ENCODE assay signal across 11 cellular contexts in the genomic region with DNA sequence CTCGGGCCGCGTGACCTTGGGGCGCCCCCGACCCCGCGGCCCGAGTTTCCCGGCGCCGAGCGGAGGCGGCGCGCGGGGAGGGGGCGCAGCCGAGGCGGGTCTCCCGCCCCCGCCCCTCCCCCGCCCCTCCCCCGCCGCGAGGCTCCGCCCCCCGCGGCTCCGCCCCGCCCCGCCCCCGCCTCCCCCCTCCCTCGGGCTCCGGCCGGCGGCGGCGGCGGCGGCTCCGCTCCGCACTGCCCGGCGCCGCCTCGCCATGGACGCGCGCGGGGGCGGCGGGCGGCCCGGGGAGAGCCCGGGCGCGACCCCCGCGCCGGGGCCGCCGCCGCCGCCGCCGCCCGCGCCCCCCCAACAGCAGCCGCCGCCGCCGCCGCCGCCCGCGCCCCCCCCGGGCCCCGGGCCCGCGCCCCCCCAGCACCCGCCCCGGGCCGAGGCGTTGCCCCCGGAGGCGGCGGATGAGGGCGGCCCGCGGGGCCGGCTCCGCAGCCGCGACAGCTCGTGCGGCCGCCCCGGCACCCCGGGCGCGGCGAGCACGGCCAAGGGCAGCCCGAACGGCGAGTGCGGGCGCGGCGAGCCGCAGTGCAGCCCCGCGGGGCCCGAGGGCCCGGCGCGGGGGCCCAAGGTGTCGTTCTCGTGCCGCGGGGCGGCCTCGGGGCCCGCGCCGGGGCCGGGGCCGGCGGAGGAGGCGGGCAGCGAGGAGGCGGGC. TPM values are rescaled to one million over a fixed set of nuclear protein-coding genes. Genes with fewer than 3 reads are reported as not detected.
DNase-seq lines count a peak whose midpoint lies in the region; ATAC-seq, FAIRE-seq and TF ChIP-seq lines count a peak whose summit lies in the region.
"Had no signal": no experiment of that assay in that cellular context is flagged by ENCODE, and none has a peak within 500 bp of the region (broad histone marks: within the 10 kb centered on the region; RNA-seq: fewer than 3 reads in every experiment).

TSS of gene HCN2 (plus strand) at position 189 of the 703 bp plus-strand sequence. CDS start at position 254, 65 bp downstream.

- intact Hi-C loops in esophagus muscularis mucosa (cut with DNase I) (no loop called here), psoas muscle (cut with DNase I) (loop anchor here in 1 of 2 donors (5.0 to 10.0 kb wide), 2 partner anchors 37 to 145 kb away; no protein-coding TSS in a partner anchor)

- H3K4me1 ChIP-seq in Peyer's patch (peaks cover 0 to 23% (median 10%) of the 10 kb centered on the region in 4 donors), esophagus muscularis mucosa (peaks cover 21 to 36% (median 29%) of the 10 kb centered on the region in 4 donors), psoas muscle (no peaks in the 10 kb centered on the region)

- no peaks in the 10 kb centered on the region for H3K36me3 ChIP-seq in Peyer's patch
- H3K36me3 ChIP-seq in esophagus muscularis mucosa = no peaks in the 10 kb centered on the region
- H3K36me3 ChIP-seq in psoas muscle (ENCODE audit: insufficient read depth in 1 of 2, low read depth in 1 of 2) = no peaks in the 10 kb centered on the region

- H3K4me3 ChIP-seq in Peyer's patch (peak within 1 kb of the TSS in 3 of 4 donors; percentile 22 to 35 (median 34)), esophagus muscularis mucosa (peak within 1 kb of the TSS in 3 of 4 donors; percentile 30 to 43 (median 32)), psoas muscle (peak within 1 kb of the TSS; percentile 30)

- FAIRE-seq in GM12892 (lab: Jason Lieb, UNC) = no peak
- FAIRE-seq: A204.1 had no signal

- no peak for TF ChIP-seq EP300 in esophagus muscularis mucosa (IDR thresholded peaks at IDR 0.05)

- H3K9me3 ChIP-seq in Peyer's patch (no peaks in the 10 kb centered on the region), esophagus muscularis mucosa (no peaks in the 10 kb centered on the region), psoas muscle (no peaks in the 10 kb centered on the region)

- peaks cover 0 to 36% of the 10 kb centered on the region in 2 donors for H3K27me3 ChIP-seq in Peyer's patch
- H3K27me3 ChIP-seq in esophagus muscularis mucosa = peaks cover 12 to 94% (median 35%) of the 10 kb centered on the region in 4 donors
- peaks cover 0 to 44% (median 20%) of the 10 kb centered on the region in 3 donors for H3K27me3 ChIP-seq in psoas muscle (ENCODE audit: insufficient read depth in 3 of 3, low read length in 2 of 3)

- TF ChIP-seq POLR2A in Peyer's patch (IDR thresholded peaks at IDR 0.05) = no peak
- TF ChIP-seq POLR2A in esophagus muscularis mucosa (IDR thresholded peaks at IDR 0.05; ENCODE audit: low read depth) = no peak
- no peak for TF ChIP-seq POLR2A in GM12892 (IDR thresholded peaks at IDR 0.05; ENCODE audit: low read depth, low read length)

- WGBS in esophagus muscularis mucosa = 0% methylated on average over 2 of the region's 132 CpGs
- WGBS in psoas muscle, 3 donors = 0 to 1% (median 1%) methylated on average over 20 to 121 of the region's 132 CpGs

- TF ChIP-seq CTCF in Peyer's patch (IDR thresholded peaks at IDR 0.05) (no peak), esophagus muscularis mucosa (IDR thresholded peaks at IDR 0.05) (no peak), psoas muscle (IDR thresholded peaks at IDR 0.05) (no peak)

- DNase-seq in DMS 273 (lab: John Stamatoyannopoulos, UW; ENCODE audit: unreplicated experiment) = peak; percentile 55
- no peak for DNase-seq in DMS 273 treated with DMSO at 0.1 percent for 48 hours (lab: John Stamatoyannopoulos, UW)
- DNase-seq in Peyer's patch = no peak
- no peak for DNase-seq in esophagus muscularis mucosa (ENCODE audit: extremely low spot score)
- no peak for DNase-seq in psoas muscle
- no peak for DNase-seq in GM12892 (ENCODE audit: insufficient read length)
- DNase-seq in NCI-H1436 (lab: John Stamatoyannopoulos, UW) = no peak
- DNase-seq: SHP77 treated with DMSO at 0.1 percent for 48 hours had no signal

- H3K27ac ChIP-seq in Peyer's patch = no peak within 1 kb of the TSS
- H3K27ac ChIP-seq in esophagus muscularis mucosa (replicated peaks in 1 of 4) = no peak within 1 kb of the TSS
- no peak within 1 kb of the TSS for H3K27ac ChIP-seq in psoas muscle
- H3K27ac ChIP-seq: skin epidermis had no signal

- no peak for ATAC-seq in psoas muscle
- ATAC-seq in HG02763 (IDR thresholded peaks at IDR 0.05; ENCODE audit: unreplicated experiment) = no peak

RNA-seq across cellular contexts. Expression of gene HCN2, which starts in this region (rescaled TPM):
- total RNA-seq in Peyer's patch = not detected
- total RNA-seq in esophagus muscularis mucosa = under 1 TPM; 0.19 to 0.50 (median 0.41) TPM
- under 1 TPM in 2 of 4 donors, not detected in 2; 0.08 to 0.13 TPM for total RNA-seq in psoas muscle
- under 1 TPM in 2 of 3 donors, not detected in 1; 0.04 to 0.05 TPM for polyA plus RNA-seq in psoas muscle
- polyA plus RNA-seq in GM12892 (2012; ENCODE audit: missing spikeins) = 0.47 TPM
